8 cellular contexts compared by ENCODE assay signal in genomic region chr6:158653577-158654354, GRCh38. TPM values are rescaled to one million over a fixed set of nuclear protein-coding genes. Genes with fewer than 3 reads are reported as not detected.
DNase-seq lines count a peak whose midpoint lies in the region; ATAC-seq and TF ChIP-seq lines count a peak whose summit lies in the region.

No MANE protein-coding gene starts in this region.

- CTCF ChIA-PET in CD8-positive, alpha-beta T cell (lab: Charles Lee) = interaction anchor here (0.6 to 1.9 kb wide), 7 partner anchors 9 to 402 kb away, joined by 3 to 12 read pairs (median 3); partner anchors contain the start of gene DYNLT1
- CTCF ChIA-PET in naive thymus-derived CD4-positive, alpha-beta T cell (lab: Charles Lee) = interaction anchor here (0.6 to 3.9 kb wide), 5 partner anchors 9 to 436 kb away, joined by 3 to 15 read pairs (median 4); partner anchors contain the start of gene DYNLT1

- TF ChIP-seq CTCF in CD8-positive, alpha-beta T cell (IDR thresholded peaks at IDR 0.05) = no peak
- TF ChIP-seq CTCF in stomach (IDR thresholded peaks at IDR 0.05) = no peak

- peak overlapping the region; percentile 83 for H3K27ac ChIP-seq in CD8-positive, alpha-beta T cell (ENCODE audit: low read depth, low read length)
- peak overlapping the region; percentile 96 for H3K27ac ChIP-seq in naive thymus-derived CD4-positive, alpha-beta T cell (ENCODE audit: low read depth, low read length)
- peak overlapping the region; percentile 67 to 86 (median 79) for H3K27ac ChIP-seq in stomach

- peak; percentile 42 for TF ChIP-seq EP300 in stomach (IDR thresholded peaks at IDR 0.05)

- no peaks in the 10 kb centered on the region for H3K27me3 Mint-ChIP-seq in CD8-positive, alpha-beta T cell (ENCODE audit: low read depth)
- no peaks in the 10 kb centered on the region for H3K27me3 Mint-ChIP-seq in T-helper 1 cell treated with Interleukin-12 subunit alpha and Interleukin-12 subunit beta and Interleukin-4 antibody, amounts not matched to agents 30 μg/mL and 1 μg/mL, for 36 hours (ENCODE audit: low read depth)
- H3K27me3 Mint-ChIP-seq in naive thymus-derived CD4-positive, alpha-beta T cell = no peaks in the 10 kb centered on the region

- H3K9me3 ChIP-seq in CD8-positive, alpha-beta T cell (ENCODE audit: low read length) = no peaks in the 10 kb centered on the region
- no peaks in the 10 kb centered on the region for H3K9me3 ChIP-seq in naive thymus-derived CD4-positive, alpha-beta T cell (ENCODE audit: control insufficient read depth in 2 of 3, low read length in 3 of 3)
- no peaks in the 10 kb centered on the region for H3K9me3 ChIP-seq in stomach

- peaks cover 57% of the 10 kb centered on the region for H3K4me1 ChIP-seq in CD8-positive, alpha-beta T cell (ENCODE audit: insufficient read depth, low read length)
- H3K4me1 ChIP-seq in naive thymus-derived CD4-positive, alpha-beta T cell (ENCODE audit: control insufficient read depth in 2 of 2, insufficient read depth in 2 of 2, low read length in 2 of 2) = peaks cover 53 to 58% of the 10 kb centered on the region in 2 donors
- peaks cover 0 to 40% (median 13%) of the 10 kb centered on the region in 4 donors for H3K4me1 ChIP-seq in stomach

- ATAC-seq in CD8-positive, alpha-beta T cell = peak; percentile 65
- ATAC-seq in HG02678 (IDR thresholded peaks at IDR 0.05; ENCODE audit: unreplicated experiment) = peak; percentile 61
- ATAC-seq in naive thymus-derived CD4-positive, alpha-beta T cell = peak; percentile 85

- TF ChIP-seq POLR2A in stomach (IDR thresholded peaks at IDR 0.05) = no peak

- 50 to 62% (median 56%) methylated on average over 15 of the region's 15 CpGs for WGBS in stomach, 5 donors

- no peaks in the 10 kb centered on the region for H3K36me3 ChIP-seq in CD8-positive, alpha-beta T cell (ENCODE audit: insufficient read depth, low read length)
- no peaks in the 10 kb centered on the region for H3K36me3 ChIP-seq in naive thymus-derived CD4-positive, alpha-beta T cell (ENCODE audit: control insufficient read depth in 2 of 3, insufficient read depth in 3 of 3, low read length in 3 of 3)
- no peaks in the 10 kb centered on the region for H3K36me3 ChIP-seq in stomach

- H3K4me3 ChIP-seq in CD8-positive, alpha-beta T cell (ENCODE audit: low read depth, low read length) = peak overlapping the region; percentile 42
- peak overlapping the region; percentile 29 for H3K4me3 ChIP-seq in naive thymus-derived CD4-positive, alpha-beta T cell (ENCODE audit: low read length)
- H3K4me3 ChIP-seq in stomach = no peak overlapping the region

- intact Hi-C loops in CD8-positive, alpha-beta T cell (cut with DNase I, micrococcal nuclease) = loop anchor here (1.0 to 5.0 kb wide), 9 partner anchors 9 to 891 kb away; partner anchors contain the start of genes DYNLT1 (in 1 of the 2) and TMEM181 (in 1 of the 2)
- intact Hi-C loops in naive thymus-derived CD4-positive, alpha-beta T cell (cut with micrococcal nuclease) = loop anchor here (1.0 to 10.0 kb wide), 23 partner anchors 9 to 892 kb away; partner anchors contain the start of genes EZR (in 2 of the 2), DYNLT1 (in 1 of the 2), GTF2H5 (in 1 of the 2) and SERAC1 (in 1 of the 2)
- intact Hi-C loops in stomach (cut with DNase I; ENCODE audit: low total_unique reads) = no loop called here

- peaks cover 16% of the 10 kb centered on the region for H3K36me3 Mint-ChIP-seq in CD8-positive, alpha-beta T cell
- H3K36me3 Mint-ChIP-seq in T-helper 1 cell treated with Interleukin-12 subunit alpha and Interleukin-12 subunit beta and Interleukin-4 antibody, amounts not matched to agents 30 μg/mL and 1 μg/mL, for 36 hours (ENCODE audit: low read depth) = peaks cover 51% of the 10 kb centered on the region
- peaks cover 0 to 57% (median 5%) of the 10 kb centered on the region in 5 donors for H3K36me3 Mint-ChIP-seq in naive thymus-derived CD4-positive, alpha-beta T cell

- DNase-seq in CD8-positive, alpha-beta T cell = peak; percentile 76 to 96 (median 84)
- DNase-seq in astrocyte of the hippocampus (ENCODE audit: low read depth, low spot score) (peak; percentile 86), stomach (peak; percentile 61), DMS153 (lab: John Stamatoyannopoulos, UW) (no peak), midbrain (lab: John Stamatoyannopoulos, UW) (no peak)
- peak; percentile 59 to 99 (median 98) for DNase-seq in naive thymus-derived CD4-positive, alpha-beta T cell

- no peaks in the 10 kb centered on the region for H3K9me3 Mint-ChIP-seq in CD8-positive, alpha-beta T cell
- H3K9me3 Mint-ChIP-seq in T-helper 1 cell treated with Interleukin-12 subunit alpha and Interleukin-12 subunit beta and Interleukin-4 antibody, amounts not matched to agents 30 μg/mL and 1 μg/mL, for 36 hours = no peaks in the 10 kb centered on the region
- peaks cover 0 to 4% (median 0%) of the 10 kb centered on the region in 11 donors for H3K9me3 Mint-ChIP-seq in naive thymus-derived CD4-positive, alpha-beta T cell

- H3K27me3 ChIP-seq in CD8-positive, alpha-beta T cell (ENCODE audit: insufficient read depth, low read length) = no peaks in the 10 kb centered on the region
- no peaks in the 10 kb centered on the region for H3K27me3 ChIP-seq in naive thymus-derived CD4-positive, alpha-beta T cell (ENCODE audit: control insufficient read depth in 2 of 2, insufficient read depth in 2 of 2, low read length in 2 of 2)
- no peaks in the 10 kb centered on the region for H3K27me3 ChIP-seq in stomach

- peak overlapping the region; percentile 73 for H3K4me3 Mint-ChIP-seq in CD8-positive, alpha-beta T cell
- H3K4me3 Mint-ChIP-seq in T-helper 1 cell treated with Interleukin-12 subunit alpha and Interleukin-12 subunit beta and Interleukin-4 antibody, amounts not matched to agents 30 μg/mL and 1 μg/mL, for 36 hours = peak overlapping the region; percentile 86
- peak overlapping the region; percentile 69 to 88 (median 84) for H3K4me3 Mint-ChIP-seq in naive thymus-derived CD4-positive, alpha-beta T cell

- peaks cover 69% of the 10 kb centered on the region for H3K4me1 Mint-ChIP-seq in CD8-positive, alpha-beta T cell (ENCODE audit: low read depth)
- H3K4me1 Mint-ChIP-seq in T-helper 1 cell treated with Interleukin-12 subunit alpha and Interleukin-12 subunit beta and Interleukin-4 antibody, amounts not matched to agents 30 μg/mL and 1 μg/mL, for 36 hours (ENCODE audit: low read depth) = peaks cover 58% of the 10 kb centered on the region
- peaks cover 49 to 81% (median 71%) of the 10 kb centered on the region in 7 donors for H3K4me1 Mint-ChIP-seq in naive thymus-derived CD4-positive, alpha-beta T cell

- POLR2A ChIA-PET in CD8-positive, alpha-beta T cell (lab: Charles Lee) = interaction anchor here (0.6 to 2.3 kb wide), 11 partner anchors 10 to 1943 kb away, joined by 3 to 27 read pairs (median 4); partner anchors contain the start of gene DYNLT1
- POLR2A ChIA-PET in naive thymus-derived CD4-positive, alpha-beta T cell (lab: Charles Lee) = interaction anchor here (0.5 to 4.4 kb wide), 12 partner anchors 8 to 446 kb away, joined by 3 to 78 read pairs (median 4); partner anchors contain the start of genes DYNLT1 and TMEM181

- H3K27ac Mint-ChIP-seq in CD8-positive, alpha-beta T cell = peak overlapping the region; percentile 97
- peak overlapping the region; percentile 93 for H3K27ac Mint-ChIP-seq in T-helper 1 cell treated with Interleukin-12 subunit alpha and Interleukin-12 subunit beta and Interleukin-4 antibody, amounts not matched to agents 30 μg/mL and 1 μg/mL, for 36 hours
- H3K27ac Mint-ChIP-seq in naive thymus-derived CD4-positive, alpha-beta T cell = peak overlapping the region; percentile 85 to 100 (median 99)

RNA-seq across cellular contexts. Expression of gene SYTL3, which starts 3.9 kb away (rescaled TPM):
- 10 to 100 TPM; 38.2 to 44.6 TPM for total RNA-seq in CD8-positive, alpha-beta T cell
- 10 to 100 TPM; 25.8 to 67.0 (median 31.1) TPM for total RNA-seq in naive thymus-derived CD4-positive, alpha-beta T cell
- 10 to 100 TPM; 13.4 to 27.3 TPM for polyA plus RNA-seq in naive thymus-derived CD4-positive, alpha-beta T cell
- 10 to 100 TPM in 1 of 5 donors, 1 to 10 TPM in 4; 3.1 to 14.6 (median 8.1) TPM for total RNA-seq in stomach
- polyA plus RNA-seq in stomach = 1 to 10 TPM; 3.4 to 5.2 (median 3.9) TPM

RNA-seq across cellular contexts. Expression of gene DYNLT1, which starts 9.2 kb away (rescaled TPM):
- total RNA-seq in CD8-positive, alpha-beta T cell = 100 to 1,000 TPM; 109 TPM
- 100 to 1,000 TPM in 2 of 5 experiments, 10 to 100 TPM in 3; 66.4 to 122 (median 75.9) TPM for total RNA-seq in naive thymus-derived CD4-positive, alpha-beta T cell
- 10 to 100 TPM; 81.6 to 95.6 TPM for polyA plus RNA-seq in naive thymus-derived CD4-positive, alpha-beta T cell
- 100 to 1,000 TPM in 3 of 5 donors, 10 to 100 TPM in 1, 1 to 10 TPM in 1; 5.8 to 294 (median 102) TPM for total RNA-seq in stomach
- polyA plus RNA-seq in stomach = 100 to 1,000 TPM; 183 to 208 (median 196) TPM

Comparison
In these comparisons a context has a peak if more than half of its experiments do, and no peak if none do; other contexts are left out.
1. DNase-seq: peak in CD8-positive, alpha-beta T cell (7 of 7), astrocyte of the hippocampus (single experiment), naive thymus-derived CD4-positive, alpha-beta T cell (9 of 9) and stomach (single experiment); none in DMS153 (single experiment) and midbrain (single experiment).
2. H3K4me3 ChIP-seq: peak in CD8-positive, alpha-beta T cell (single experiment) and naive thymus-derived CD4-positive, alpha-beta T cell (single experiment); none in stomach (0 of 4).
3. Peak in every context shown above with its lines, with median percentiles within 50 percentile points of each other: ATAC-seq, H3K27ac ChIP-seq, H3K27ac Mint-ChIP-seq and H3K4me3 Mint-ChIP-seq.